ENCODE assay signal across 30 cellular contexts in genomic region chr20:48164566-48165400, GRCh38.
"Had no signal": no experiment of that assay in that cellular context is flagged by ENCODE, and none has a peak within 500 bp of the region (broad histone marks: within the 10 kb centered on the region; RNA-seq: fewer than 3 reads in every experiment).

No MANE protein-coding gene starts in this region.

- H3K27ac Mint-ChIP-seq: activated CD4-positive, alpha-beta memory T cell treated with anti-CD3 and anti-CD28 coated beads, Interleukin-2, amount 10 ng/mL, durations not matched to agents 7 days and 5 days; activated CD4-positive, alpha-beta T cell treated with anti-CD3 and anti-CD28 coated beads for 36 hours; activated T-cell treated with anti-CD3 and anti-CD28 coated beads, Interleukin-2, amount 50 U/mL, for 72 hours; activated T-helper 2 cell treated with anti-CD3 and anti-CD28 coated beads, Interferon-gamma antibody, Interleukin-2, Interleukin-4, amounts not matched to agents 10 μg/mL and 5 μg/mL and 100 μg/mL, durations not matched to agents 14 hours and 24 hours and 36 hours had no signal

- H3K36me3 ChIP-seq: SJSA1 had no signal

- H3K9me3 ChIP-seq: body of pancreas, SJSA1 had no signal

- H3K4me1 Mint-ChIP-seq: activated CD4-positive, alpha-beta memory T cell treated with anti-CD3 and anti-CD28 coated beads, Interleukin-2, amount 10 ng/mL, durations not matched to agents 7 days and 5 days; activated CD4-positive, alpha-beta T cell treated with anti-CD3 and anti-CD28 coated beads for 36 hours had no signal

- H3K4me3 ChIP-seq: body of pancreas, SJSA1 had no signal

- H3K27me3 ChIP-seq: body of pancreas had no signal

- H3K27ac ChIP-seq: body of pancreas, SJSA1 had no signal

- DNase-seq: activated CD4-positive, alpha-beta memory T cell treated with anti-CD3 and anti-CD28 coated beads, Interleukin-2, amount 10 ng/mL, durations not matched to agents 7 days and 5 days; activated CD4-positive, alpha-beta T cell treated with anti-CD3 and anti-CD28 coated beads for 36 hours; activated CD4-positive, alpha-beta T cell treated with anti-CD3 and anti-CD28 coated beads, Interleukin-2, amount 50 U/mL, for 1 hour; activated gamma-delta T cell treated with Interleukin-2 at 50 U/mL for 16 hours; activated naive CD4-positive, alpha-beta T cell treated with anti-CD3 and anti-CD28 coated beads, Interleukin-2, amount 50 U/mL, for 16 hours; activated T-cell treated with anti-CD3 and anti-CD28 coated beads for 4 hours; activated T-cell treated with anti-CD3 and anti-CD28 coated beads, Interleukin-2, amount 50 U/mL, for 72 hours; aorta; central memory CD4-positive, alpha-beta T cell; Kasumi-1; KBM-7; NCI-H1048; NCI-H146; NCI-H1930; NCI-H2171; NCI-H345; NCI-H510A; NCI-H526 treated with DMSO at 0.1 percent for 48 hours; NK-92 treated with Interleukin-12 subunit alpha and Interleukin-12 subunit beta, amount 100 ng/mL, for 24 hours; OCI-M1; SHP77; SW 1271; T-helper 2 cell; T1000 had no signal

- H3K4me3 Mint-ChIP-seq: activated CD4-positive, alpha-beta memory T cell treated with anti-CD3 and anti-CD28 coated beads, Interleukin-2, amount 10 ng/mL, durations not matched to agents 7 days and 5 days; activated CD4-positive, alpha-beta T cell treated with anti-CD3 and anti-CD28 coated beads for 36 hours; activated T-cell treated with anti-CD3 and anti-CD28 coated beads, Interleukin-2, amount 50 U/mL, for 72 hours had no signal

- FAIRE-seq: RCC 7860, TTC549 had no signal

- ATAC-seq: activated CD4-positive, alpha-beta T cell treated with anti-CD3 and anti-CD28 coated beads for 36 hours; activated T-cell treated with anti-CD3 and anti-CD28 coated beads, Interleukin-2, amount 50 U/mL, for 72 hours; SK-N-SH treated with all-trans-retinoic acid at 6 μM for 48 hours had no signal
